ENCODE assay signal across 2 cellular contexts in the genomic region with DNA sequence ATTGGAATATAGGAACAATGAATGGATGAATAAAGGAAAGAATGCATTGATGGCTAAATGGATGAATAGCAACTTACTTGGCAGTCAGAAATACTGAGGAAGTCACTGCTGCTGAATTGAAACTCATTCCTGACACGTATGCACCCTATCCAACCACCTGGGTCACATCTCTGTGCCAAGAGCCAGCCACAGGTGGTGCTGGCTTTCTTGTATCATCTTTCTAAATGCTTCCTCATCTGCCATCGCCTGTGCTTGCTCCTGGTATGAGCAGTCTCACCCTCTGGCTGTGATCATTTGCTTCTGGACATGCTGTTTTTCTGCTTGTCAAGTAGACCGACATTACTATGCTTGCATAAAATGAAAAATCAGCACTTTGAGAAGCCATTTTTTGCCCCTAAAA.
TF ChIP-seq lines count a peak whose summit lies in the region.

No MANE protein-coding gene starts in this region.

TF ChIP-seq in HepG2, 621 proteins besides CTCF, POLR2A, EP300 and RAD21 (continued from another document):
- TF ChIP-seq MAFK (conservative IDR thresholded peaks at IDR 0.05 in 1 of 2, IDR thresholded peaks at IDR 0.05 in 1 of 2; ENCODE audit: low read length in 2 of 2) = peak; percentile 5 to 16; a peak in 1 of 4 replicates
- TF ChIP-seq SP2 (CRISPR knock-in tag; IDR thresholded peaks at IDR 0.05) = no peak
- TF ChIP-seq ZNF558 (CRISPR knock-in tag; IDR thresholded peaks at IDR 0.05; ENCODE audit: borderline replicate concordance) = no peak
- TF ChIP-seq IKZF1 (IDR thresholded peaks at IDR 0.05) = no peak
- no peak for TF ChIP-seq ZNF644 (CRISPR knock-in tag; IDR thresholded peaks at IDR 0.05; ENCODE audit: low read depth)
- TF ChIP-seq MAFF (IDR thresholded peaks at IDR 0.05; ENCODE audit: low read depth, low read length) = 0 out of 2 replicates have a peak, but pooled peaks have one; percentile 12

TF ChIP-seq in H1, 55 proteins besides CTCF, POLR2A, EP300 and RAD21 (continued from another document):
- TF ChIP-seq SP1 (IDR thresholded peaks at IDR 0.05; ENCODE audit: low read depth, low read length) = no peak
- TF ChIP-seq CHD2 (IDR thresholded peaks at IDR 0.05; ENCODE audit: low read length) = no peak
- TF ChIP-seq, protein P1, sequence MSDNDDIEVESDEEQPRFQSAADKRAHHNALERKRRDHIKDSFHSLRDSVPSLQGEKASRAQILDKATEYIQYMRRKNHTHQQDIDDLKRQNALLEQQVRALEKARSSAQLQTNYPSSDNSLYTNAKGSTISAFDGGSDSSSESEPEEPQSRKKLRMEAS (IDR thresholded peaks at IDR 0.05) = no peak
- TF ChIP-seq, protein P2, sequence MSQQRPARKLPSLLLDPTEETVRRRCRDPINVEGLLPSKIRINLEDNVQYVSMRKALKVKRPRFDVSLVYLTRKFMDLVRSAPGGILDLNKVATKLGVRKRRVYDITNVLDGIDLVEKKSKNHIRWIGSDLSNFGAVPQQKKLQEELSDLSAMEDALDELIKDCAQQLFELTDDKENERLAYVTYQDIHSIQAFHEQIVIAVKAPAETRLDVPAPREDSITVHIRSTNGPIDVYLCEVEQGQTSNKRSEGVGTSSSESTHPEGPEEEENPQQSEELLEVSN (IDR thresholded peaks at IDR 0.05) = no peak
